In genomic region chr13:97107815-97108534, GRCh38 we compare ENCODE assay signal across 18 cellular contexts.
DNase-seq lines count a peak whose midpoint lies in the region; ATAC-seq and TF ChIP-seq lines count a peak whose summit lies in the region.
"Had no signal": no experiment of that assay in that cellular context is flagged by ENCODE, and none has a peak within 500 bp of the region (broad histone marks: within the 10 kb centered on the region; RNA-seq: fewer than 3 reads in every experiment).

No MANE protein-coding gene starts in this region.

- no peak for TF ChIP-seq RAD21 in SK-N-SH (IDR thresholded peaks at IDR 0.05; ENCODE audit: low read length)

- H3K4me1 ChIP-seq in GM23248 (ENCODE audit: insufficient read depth) (0 out of 2 replicates have a peak, but pooled peaks cover 5% of the 10 kb centered on the region), SK-N-SH (ENCODE audit: control insufficient read depth in 1 of 2, insufficient read depth in 2 of 2, low read depth in 1 of 2, low read length in 1 of 2) (peaks cover 17 to 24% of the 10 kb centered on the region in 2 experiments), upper lobe of left lung (peaks cover 3 to 30% (median 24%) of the 10 kb centered on the region in 4 donors)

- POLR2A ChIA-PET in SK-N-SH (lab: Yijun Ruan, JAX): no interaction called here

- no peak overlapping the region for H3K27ac ChIP-seq in GM23248
- peak overlapping the region; percentile 5 to 60; a peak in 1 of 4 replicates for H3K27ac ChIP-seq in SK-N-SH (ENCODE audit: low read depth in 2 of 2, low read length in 1 of 2)
- no peak overlapping the region for H3K27ac ChIP-seq in upper lobe of left lung

- H3K27me3 ChIP-seq in GM23248 (replicated peaks; ENCODE audit: insufficient read depth) (no peaks in the 10 kb centered on the region), SK-N-SH (ENCODE audit: insufficient read depth) (no peaks in the 10 kb centered on the region), upper lobe of left lung (no peaks in the 10 kb centered on the region)

- no peak for ATAC-seq in upper lobe of left lung (ENCODE audit: low FRiP score in 2 of 2)
- ATAC-seq in GM19467 (IDR thresholded peaks at IDR 0.05; ENCODE audit: unreplicated experiment): no peak
- ATAC-seq: GM12878, Right ventricle myocardium inferior had no signal

- H3K27ac Mint-ChIP-seq in chondrocyte (ENCODE audit: unreplicated experiment) (peak overlapping the region; percentile 81), nephron (peak overlapping the region in 2 of 3 experiments; percentile 49 to 51), HFFc6 (no peak overlapping the region)
- H3K27ac Mint-ChIP-seq: CD4-positive, CD25-positive, alpha-beta regulatory T cell had no signal

- 51 to 52% methylated on average over 12 of the region's 12 CpGs for WGBS in GM23248 (ENCODE audit: low coverage in 1 of 2, low lambda C conversion rate in 2 of 2, missing lambda C conversion rate in 2 of 2), 2 experiments
- WGBS in SK-N-SH (ENCODE audit: low lambda C conversion rate): 72% methylated on average over 12 of the region's 12 CpGs
- WGBS in upper lobe of left lung, 2 donors: 83 to 88% methylated on average over 12 of the region's 12 CpGs

- no peak overlapping the region for H3K4me3 Mint-ChIP-seq in chondrocyte (ENCODE audit: unreplicated experiment)
- no peak overlapping the region for H3K4me3 Mint-ChIP-seq in nephron
- no peak overlapping the region for H3K4me3 Mint-ChIP-seq in HFFc6
- H3K4me3 Mint-ChIP-seq: CD4-positive, CD25-positive, alpha-beta regulatory T cell had no signal

- H3K4me2 ChIP-seq in GM23248 (ENCODE audit: unreplicated experiment): no peak overlapping the region
- peak overlapping the region; percentile 24; the same call in 1 of the 2 replicates for H3K4me2 ChIP-seq in SK-N-SH

- peaks cover 61% of the 10 kb centered on the region for H3K4me1 Mint-ChIP-seq in chondrocyte (ENCODE audit: low read depth)
- H3K4me1 Mint-ChIP-seq in nephron: peaks cover 46% of the 10 kb centered on the region
- H3K4me1 Mint-ChIP-seq in HFFc6 (ENCODE audit: low read depth): peaks cover 26% of the 10 kb centered on the region

- no peak for TF ChIP-seq POLR2A in upper lobe of left lung (IDR thresholded peaks at IDR 0.05)

- TF ChIP-seq EP300 in SK-N-SH (IDR thresholded peaks at IDR 0.05; ENCODE audit: borderline replicate concordance in 1 of 2, low read depth in 1 of 2, low read length in 1 of 2) (peak in 1 of 2 experiments; percentile 52; a peak in 2 of 4 replicates), upper lobe of left lung (IDR thresholded peaks at IDR 0.05) (no peak)

- H3K36me3 Mint-ChIP-seq in chondrocyte (ENCODE audit: low read depth): no peaks in the 10 kb centered on the region
- H3K36me3 Mint-ChIP-seq in nephron (ENCODE audit: low read depth): no peaks in the 10 kb centered on the region
- no peaks in the 10 kb centered on the region for H3K36me3 Mint-ChIP-seq in HFFc6 (ENCODE audit: low read depth)

- in situ Hi-C loops in GM23248 (cut with MboI): no loop called here

- peaks cover 16% of the 10 kb centered on the region; the same call in 1 of the 2 replicates for H3F3A ChIP-seq in GM23248 (ENCODE audit: insufficient read depth)
- peaks cover 17% of the 10 kb centered on the region for H3F3A ChIP-seq in SK-N-SH (replicated peaks; ENCODE audit: insufficient read depth)

- H3K79me2 ChIP-seq in GM23248 (ENCODE audit: insufficient read depth) (no peaks in the 10 kb centered on the region), SK-N-SH (ENCODE audit: insufficient read depth) (no peaks in the 10 kb centered on the region; the same call in 1 of the 2 replicates)

- no peaks in the 10 kb centered on the region for H4K20me1 ChIP-seq in GM23248 (ENCODE audit: insufficient read depth)
- H4K20me1 ChIP-seq in SK-N-SH (ENCODE audit: insufficient read depth): no peaks in the 10 kb centered on the region

- no peak overlapping the region for H3K4me3 ChIP-seq in GM23248
- H3K4me3 ChIP-seq in SK-N-SH (ENCODE audit: low read depth in 2 of 2, low read length in 1 of 2): no peak overlapping the region
- H3K4me3 ChIP-seq in upper lobe of left lung: no peak overlapping the region
- H3K4me3 ChIP-seq: GM12878 had no signal

- H3K36me3 ChIP-seq in GM23248 (ENCODE audit: low read depth) (no peaks in the 10 kb centered on the region), SK-N-SH (replicated peaks in 1 of 2; ENCODE audit: control insufficient read depth in 1 of 2, insufficient read depth in 2 of 2, low read length in 1 of 2) (no peaks in the 10 kb centered on the region), upper lobe of left lung (no peaks in the 10 kb centered on the region)

- no peaks in the 10 kb centered on the region for H3K9me3 ChIP-seq in GM23248 (ENCODE audit: low read depth)
- H3K9me3 ChIP-seq in SK-N-SH: no peaks in the 10 kb centered on the region
- no peaks in the 10 kb centered on the region for H3K9me3 ChIP-seq in upper lobe of left lung

- H3K9ac ChIP-seq in GM23248 (no peak overlapping the region), SK-N-SH (no peak overlapping the region)

- peak; percentile 44 for DNase-seq in GM23248
- peak; percentile 42 for DNase-seq in SK-N-SH
- DNase-seq in chondrocyte (ENCODE audit: low spot score): no peak
- no peak for DNase-seq in upper lobe of left lung
- DNase-seq in medulla oblongata (ENCODE audit: extremely low spot score): no peak
- DNase-seq in HFFc6: no peak
- DNase-seq: AML-193; Calu3; CD4-positive, CD25-positive, alpha-beta regulatory T cell; DMS79; NCI-H146; NCI-H2081 treated with DMSO at 0.1 percent for 48 hours; NCI-H345; NCI-H69 had no signal

- H3K9me2 ChIP-seq in GM23248 (ENCODE audit: insufficient read depth): 0 out of 2 replicates have a peak, but pooled peaks cover 3% of the 10 kb centered on the region
- H3K9me2 ChIP-seq in SK-N-SH: no peaks in the 10 kb centered on the region

- TF ChIP-seq CTCF in SK-N-SH (IDR thresholded peaks at IDR 0.05) (no peak), chondrocyte (IDR thresholded peaks at IDR 0.05) (no peak), nephron (IDR thresholded peaks at IDR 0.05; ENCODE audit: unreplicated experiment in 3 of 3) (no peak), upper lobe of left lung (IDR thresholded peaks at IDR 0.05) (no peak), HFFc6 (IDR thresholded peaks at IDR 0.05) (no peak)

- H3K9me3 Mint-ChIP-seq in chondrocyte (ENCODE audit: low read depth): peaks cover 3% of the 10 kb centered on the region
- H3K9me3 Mint-ChIP-seq in nephron: peaks cover 3% of the 10 kb centered on the region
- H3K9me3 Mint-ChIP-seq in HFFc6: no peaks in the 10 kb centered on the region

- peak overlapping the region; percentile 32 for H2AFZ ChIP-seq in GM23248
- peak overlapping the region; percentile 25; the same call in 1 of the 2 replicates for H2AFZ ChIP-seq in SK-N-SH (ENCODE audit: low read depth)

- CTCF ChIA-PET in SK-N-SH (lab: Yijun Ruan, JAX): interaction anchor here (0.6 to 10.9 kb wide), 8 partner anchors 14 to 542 kb away, joined by 3 to 222 read pairs (median 12); partner anchors contain the start of gene MBNL2

- H3K27me3 Mint-ChIP-seq in chondrocyte (ENCODE audit: low read depth) (no peaks in the 10 kb centered on the region), nephron (ENCODE audit: low read depth) (no peaks in the 10 kb centered on the region), HFFc6 (ENCODE audit: insufficient read depth) (peaks cover under 1% of the 10 kb centered on the region; the same call in 1 of the 2 replicates)
- H3K27me3 Mint-ChIP-seq: CD4-positive, CD25-positive, alpha-beta regulatory T cell had no signal

TF ChIP-seq in SK-N-SH, 30 proteins besides CTCF, POLR2A, EP300 and RAD21:
- TF ChIP-seq, protein P1, sequence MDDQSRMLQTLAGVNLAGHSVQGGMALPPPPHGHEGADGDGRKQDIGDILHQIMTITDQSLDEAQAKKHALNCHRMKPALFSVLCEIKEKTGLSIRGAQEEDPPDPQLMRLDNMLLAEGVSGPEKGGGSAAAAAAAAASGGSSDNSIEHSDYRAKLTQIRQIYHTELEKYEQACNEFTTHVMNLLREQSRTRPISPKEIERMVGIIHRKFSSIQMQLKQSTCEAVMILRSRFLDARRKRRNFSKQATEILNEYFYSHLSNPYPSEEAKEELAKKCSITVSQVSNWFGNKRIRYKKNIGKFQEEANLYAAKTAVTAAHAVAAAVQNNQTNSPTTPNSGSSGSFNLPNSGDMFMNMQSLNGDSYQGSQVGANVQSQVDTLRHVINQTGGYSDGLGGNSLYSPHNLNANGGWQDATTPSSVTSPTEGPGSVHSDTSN (IDR thresholded peaks at IDR 0.05): peak; percentile 89
- TF ChIP-seq JUND (IDR thresholded peaks at IDR 0.05) (peak; percentile 20; the same call in 1 of the 2 replicates), POLR2AphosphoS5 (IDR thresholded peaks at IDR 0.05; ENCODE audit: low read depth, low read length) (no peak), GATA2 (CRISPR knock-in tag; IDR thresholded peaks at IDR 0.05) (peak; percentile 76), ELF1 (IDR thresholded peaks at IDR 0.05) (no peak), GABPA (IDR thresholded peaks at IDR 0.05; ENCODE audit: low read depth) (no peak), TCF12 (IDR thresholded peaks at IDR 0.05) (peak; percentile 51; the same call in 1 of the 2 replicates), YY1 (IDR thresholded peaks at IDR 0.05; ENCODE audit: low read depth) (no peak), MXI1 (IDR thresholded peaks at IDR 0.05; ENCODE audit: low read depth, low read length) (no peak)
- TF ChIP-seq, protein P2, sequence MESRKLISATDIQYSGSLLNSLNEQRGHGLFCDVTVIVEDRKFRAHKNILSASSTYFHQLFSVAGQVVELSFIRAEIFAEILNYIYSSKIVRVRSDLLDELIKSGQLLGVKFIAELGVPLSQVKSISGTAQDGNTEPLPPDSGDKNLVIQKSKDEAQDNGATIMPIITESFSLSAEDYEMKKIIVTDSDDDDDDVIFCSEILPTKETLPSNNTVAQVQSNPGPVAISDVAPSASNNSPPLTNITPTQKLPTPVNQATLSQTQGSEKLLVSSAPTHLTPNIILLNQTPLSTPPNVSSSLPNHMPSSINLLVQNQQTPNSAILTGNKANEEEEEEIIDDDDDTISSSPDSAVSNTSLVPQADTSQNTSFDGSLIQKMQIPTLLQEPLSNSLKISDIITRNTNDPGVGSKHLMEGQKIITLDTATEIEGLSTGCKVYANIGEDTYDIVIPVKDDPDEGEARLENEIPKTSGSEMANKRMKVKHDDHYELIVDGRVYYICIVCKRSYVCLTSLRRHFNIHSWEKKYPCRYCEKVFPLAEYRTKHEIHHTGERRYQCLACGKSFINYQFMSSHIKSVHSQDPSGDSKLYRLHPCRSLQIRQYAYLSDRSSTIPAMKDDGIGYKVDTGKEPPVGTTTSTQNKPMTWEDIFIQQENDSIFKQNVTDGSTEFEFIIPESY (IDR thresholded peaks at IDR 0.05; ENCODE audit: borderline replicate concordance, low read depth): no peak
- TF ChIP-seq, protein P3, sequence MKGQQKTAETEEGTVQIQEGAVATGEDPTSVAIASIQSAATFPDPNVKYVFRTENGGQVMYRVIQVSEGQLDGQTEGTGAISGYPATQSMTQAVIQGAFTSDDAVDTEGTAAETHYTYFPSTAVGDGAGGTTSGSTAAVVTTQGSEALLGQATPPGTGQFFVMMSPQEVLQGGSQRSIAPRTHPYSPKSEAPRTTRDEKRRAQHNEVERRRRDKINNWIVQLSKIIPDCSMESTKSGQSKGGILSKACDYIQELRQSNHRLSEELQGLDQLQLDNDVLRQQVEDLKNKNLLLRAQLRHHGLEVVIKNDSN (IDR thresholded peaks at IDR 0.05; ENCODE audit: borderline replicate concordance, low read depth): no peak

Comparison
In these comparisons a context has a peak if more than half of its experiments do, and no peak if none do; other contexts are left out.
1. DNase-seq: peak in GM23248 (single experiment) and SK-N-SH (single experiment); none in chondrocyte (single experiment), upper lobe of left lung (0 of 2), medulla oblongata (single experiment) and HFFc6 (single experiment).
2. H3K27ac ChIP-seq: peak in SK-N-SH (2 of 2); none in GM23248 (single experiment) and upper lobe of left lung (0 of 4).